In genomic region chrX:130848763-130849162, GRCh38 we compare ENCODE assay signal across 15 cellular contexts.
DNase-seq lines count a peak whose midpoint lies in the region; ATAC-seq lines count a peak whose summit lies in the region.
"Had no signal": no experiment of that assay in that cellular context is flagged by ENCODE, and none has a peak within 500 bp of the region (broad histone marks: within the 10 kb centered on the region; RNA-seq: fewer than 3 reads in every experiment).

No MANE protein-coding gene starts in this region.

- no peaks in the 10 kb centered on the region for H3K27me3 Mint-ChIP-seq in memory B cell
- H3K27me3 Mint-ChIP-seq: activated CD4-positive, alpha-beta T cell treated with anti-CD3 and anti-CD28 coated beads, Interleukin-2, amount 10 ng/mL, durations not matched to agents 24 days and 14 days; CD4-positive, alpha-beta memory T cell had no signal

- H3K4me3 Mint-ChIP-seq in memory B cell: peak overlapping the region; percentile 42
- H3K4me3 Mint-ChIP-seq: activated CD4-positive, alpha-beta T cell treated with anti-CD3 and anti-CD28 coated beads, Interleukin-2, amount 10 ng/mL, durations not matched to agents 24 days and 14 days had no signal

- H3K9me3 Mint-ChIP-seq in memory B cell: no peaks in the 10 kb centered on the region
- H3K9me3 Mint-ChIP-seq: activated CD4-positive, alpha-beta T cell treated with anti-CD3 and anti-CD28 coated beads, Interleukin-2, amount 10 ng/mL, durations not matched to agents 24 days and 14 days had no signal

- peaks cover 11% of the 10 kb centered on the region for H3K4me1 Mint-ChIP-seq in memory B cell

- no peak for DNase-seq in memory B cell (ENCODE audit: low spot score in 2 of 2)
- DNase-seq in NCI-H226: no peak
- DNase-seq in NCI-H2227 treated with DMSO at 0.1 percent for 48 hours (lab: John Stamatoyannopoulos, UW): no peak
- no peak for DNase-seq in SW480 (ENCODE audit: low spot score)
- DNase-seq: activated CD4-positive, alpha-beta T cell treated with anti-CD3 and anti-CD28 coated beads, Interleukin-2, amount 10 ng/mL, durations not matched to agents 24 days and 14 days; activated naive CD4-positive, alpha-beta T cell; CD4-positive, alpha-beta memory T cell; esophagus squamous epithelium; H7; midbrain; stimulated activated CD4-positive, alpha-beta T cell treated with anti-CD3 and anti-CD28 coated beads, Interleukin-2, amount 100 ng/mL, for 48 hours; stimulated activated naive CD8-positive, alpha-beta T cell treated with anti-CD3 and anti-CD28 coated beads, Interleukin-15, Interleukin-2, amounts not matched to agents 100 U/mL and 50 U/mL, for 24 hours had no signal

- no peak overlapping the region for H3K27ac Mint-ChIP-seq in memory B cell
- H3K27ac Mint-ChIP-seq: activated CD4-positive, alpha-beta T cell treated with anti-CD3 and anti-CD28 coated beads, Interleukin-2, amount 10 ng/mL, durations not matched to agents 24 days and 14 days; CD4-positive, alpha-beta memory T cell had no signal

- ATAC-seq in GM18907 (IDR thresholded peaks at IDR 0.05; ENCODE audit: unreplicated experiment): peak; percentile 71
- ATAC-seq in GM21717 (IDR thresholded peaks at IDR 0.05; ENCODE audit: unreplicated experiment): peak; percentile 88
- ATAC-seq in HG03095 (IDR thresholded peaks at IDR 0.05; ENCODE audit: unreplicated experiment): peak; percentile 63
- ATAC-seq in memory B cell (ENCODE audit: low read depth): no peak
- ATAC-seq: stimulated activated naive CD8-positive, alpha-beta T cell treated with anti-CD3 and anti-CD28 coated beads, Interleukin-15, Interleukin-2, amounts not matched to agents 100 U/mL and 50 U/mL, for 24 hours had no signal

- peaks cover 2% of the 10 kb centered on the region for H3K36me3 Mint-ChIP-seq in memory B cell
- H3K36me3 Mint-ChIP-seq: CD4-positive, alpha-beta memory T cell had no signal
